In genomic region chr11:119316729-119317591, GRCh38 we compare ENCODE assay signal across 8 cellular contexts. TPM values are rescaled to one million over a fixed set of nuclear protein-coding genes. Genes with fewer than 3 reads are reported as not detected.
DNase-seq lines count a peak whose midpoint lies in the region; ATAC-seq and TF ChIP-seq lines count a peak whose summit lies in the region.

MCAM (minus strand) TSS chr11:119317130; CDS start chr11:119317101, 29 bp downstream.

- no peak within 1 kb of the TSS for H3K9ac ChIP-seq in SU-DHL-6 (ENCODE audit: low read length)

- H3K36me3 Mint-ChIP-seq in GM23338 (ENCODE audit: low read depth) (peaks cover 3% of the 10 kb centered on the region; the same call in 1 of the 3 replicates), naive B cell (no peaks in the 10 kb centered on the region)

- H3K4me3 Mint-ChIP-seq in GM23338, result peak within 1 kb of the TSS; percentile 68
- peak within 1 kb of the TSS; percentile 54 to 85 (median 76) for H3K4me3 Mint-ChIP-seq in naive B cell

- TF ChIP-seq CTCF in GM23338 (conservative IDR thresholded peaks at IDR 0.05; ENCODE audit: low read depth in 2 of 2), result no peak
- TF ChIP-seq CTCF in SU-DHL-6 (IDR thresholded peaks at IDR 0.05; ENCODE audit: insufficient read depth, low read length, poor library complexity, severe bottlenecking), result no peak
- TF ChIP-seq CTCF in esophagus squamous epithelium (IDR thresholded peaks at IDR 0.05), result no peak

- H3K27me3 ChIP-seq in GM23338 (ENCODE audit: insufficient read depth) (peaks cover 42% of the 10 kb centered on the region), SU-DHL-6 (ENCODE audit: low read length) (no peaks in the 10 kb centered on the region), esophagus squamous epithelium (peaks cover 0 to 47% (median 3%) of the 10 kb centered on the region in 4 donors)

- H3K27ac Mint-ChIP-seq in GM23338 (no peak within 1 kb of the TSS), naive B cell (no peak within 1 kb of the TSS)

- WGBS in esophagus squamous epithelium, 2 donors, result no CpG with 5 or more reads among the region's 74 CpGs

- H3F3A ChIP-seq in GM23338 (replicated peaks; ENCODE audit: low read depth) (peaks cover 18% of the 10 kb centered on the region), SU-DHL-6 (ENCODE audit: insufficient read depth) (no peaks in the 10 kb centered on the region)

- peaks cover 42% of the 10 kb centered on the region for H3K4me1 ChIP-seq in GM23338 (ENCODE audit: insufficient read depth)
- peaks cover 52 to 88% (median 62%) of the 10 kb centered on the region in 3 donors for H3K4me1 ChIP-seq in esophagus squamous epithelium

- ATAC-seq in GM23338, result peak; percentile 6
- ATAC-seq in naive B cell (ENCODE audit: low read depth in 2 of 2), result no peak
- no peak for ATAC-seq in HG03432 (IDR thresholded peaks at IDR 0.05; ENCODE audit: unreplicated experiment)
- no peak for ATAC-seq in GM21526 (IDR thresholded peaks at IDR 0.05; ENCODE audit: low FRiP score, unreplicated experiment)

- H3K9me3 Mint-ChIP-seq in GM23338 (no peaks in the 10 kb centered on the region), naive B cell (no peaks in the 10 kb centered on the region)

- H3K79me2 ChIP-seq in GM23338 (replicated peaks; ENCODE audit: insufficient read depth) (no peaks in the 10 kb centered on the region), SU-DHL-6 (ENCODE audit: insufficient read depth, low read length) (no peaks in the 10 kb centered on the region)

- H3K36me3 ChIP-seq in GM23338 (ENCODE audit: insufficient read depth) (no peaks in the 10 kb centered on the region), SU-DHL-6 (ENCODE audit: low read length) (no peaks in the 10 kb centered on the region), esophagus squamous epithelium (peaks cover 0 to 10% (median 4%) of the 10 kb centered on the region in 3 donors)

- TF ChIP-seq POLR2A in esophagus squamous epithelium (IDR thresholded peaks at IDR 0.05), result peak in 2 of 4 donors; percentile 52 to 59

- peak within 1 kb of the TSS; percentile 72 for H2AFZ ChIP-seq in GM23338
- no peak within 1 kb of the TSS for H2AFZ ChIP-seq in SU-DHL-6 (ENCODE audit: low read depth, low read length, severe bottlenecking)

- H4K20me1 ChIP-seq in GM23338 (replicated peaks; ENCODE audit: insufficient read depth) (peaks cover 7% of the 10 kb centered on the region; the same call in 1 of the 2 replicates), SU-DHL-6 (ENCODE audit: low read depth, low read length) (no peaks in the 10 kb centered on the region)

- H3K4me3 ChIP-seq in GM23338 (peak within 1 kb of the TSS; percentile 86), SU-DHL-6 (ENCODE audit: insufficient read depth, low read length, poor library complexity, severe bottlenecking) (no peak within 1 kb of the TSS), esophagus squamous epithelium (peak within 1 kb of the TSS; percentile 48 to 82 (median 56))

- intact Hi-C loops in esophagus squamous epithelium (cut with DNase I), result no loop called here

- DNase-seq in ACHN (peak; percentile 39), GM23338 (ENCODE audit: low spot score) (peak; percentile 66), esophagus squamous epithelium (lab: John Stamatoyannopoulos, UW) (no peak), naive B cell (no peak), NCI-H226 (no peak)

- H3K27me3 Mint-ChIP-seq in GM23338 (ENCODE audit: insufficient read depth, low read depth, poor library complexity), result peaks cover 58% of the 10 kb centered on the region
- H3K27me3 Mint-ChIP-seq in naive B cell, result peaks cover 12 to 52% (median 40%) of the 10 kb centered on the region in 3 donors

- no peaks in the 10 kb centered on the region for H3K9me3 ChIP-seq in SU-DHL-6 (ENCODE audit: insufficient read depth, low read length)
- no peaks in the 10 kb centered on the region for H3K9me3 ChIP-seq in esophagus squamous epithelium

- H3K27ac ChIP-seq in GM23338 (ENCODE audit: low read depth), result no peak within 1 kb of the TSS
- H3K27ac ChIP-seq in SU-DHL-6 (ENCODE audit: low read depth, low read length), result no peak within 1 kb of the TSS
- peak within 1 kb of the TSS; percentile 81 to 94 (median 90) for H3K27ac ChIP-seq in esophagus squamous epithelium

- H3K9me2 ChIP-seq in GM23338 (ENCODE audit: insufficient read depth) (no peaks in the 10 kb centered on the region), SU-DHL-6 (replicated peaks; ENCODE audit: insufficient read depth, low read length) (no peaks in the 10 kb centered on the region)

- in situ Hi-C loops in ACHN (cut with HindIII; ENCODE audit: low pct_ligation_motif_present, low pct_unique_long_range_greater_than_20kb, low sequenced_read_pairs), result no loop called here

- peak within 1 kb of the TSS; percentile 98 for H3K4me2 ChIP-seq in GM23338
- H3K4me2 ChIP-seq in SU-DHL-6 (ENCODE audit: low read depth, low read length, poor library complexity, severe bottlenecking), result peak within 1 kb of the TSS; percentile 47

- H3K4me1 Mint-ChIP-seq in GM23338 (peaks cover 31% of the 10 kb centered on the region), naive B cell (peaks cover 29 to 45% (median 34%) of the 10 kb centered on the region in 3 donors)

TF ChIP-seq in GM23338, 12 proteins besides CTCF, POLR2A, EP300 and RAD21 (continues in another document):
- TF ChIP-seq ZNF331 (CRISPR knock-in tag; IDR thresholded peaks at IDR 0.05; ENCODE audit: low read depth) (no peak), CREB1 (CRISPR knock-in tag; IDR thresholded peaks at IDR 0.05; ENCODE audit: low read depth) (0 out of 2 replicates have a peak, but pooled peaks have one; percentile 39), EZH2phosphoT487 (IDR thresholded peaks at IDR 0.05; ENCODE audit: unreplicated experiment) (no peak), STAT1 (IDR thresholded peaks at IDR 0.05; ENCODE audit: unreplicated experiment) (no peak), EZH2 (IDR thresholded peaks at IDR 0.05; ENCODE audit: low read depth, unreplicated experiment) (no peak), ETS1 (IDR thresholded peaks at IDR 0.05) (no peak), NANOG (IDR thresholded peaks at IDR 0.05; ENCODE audit: borderline replicate concordance) (no peak), JUNB (IDR thresholded peaks at IDR 0.05; ENCODE audit: unreplicated experiment) (no peak)
- TF ChIP-seq, protein P1, sequence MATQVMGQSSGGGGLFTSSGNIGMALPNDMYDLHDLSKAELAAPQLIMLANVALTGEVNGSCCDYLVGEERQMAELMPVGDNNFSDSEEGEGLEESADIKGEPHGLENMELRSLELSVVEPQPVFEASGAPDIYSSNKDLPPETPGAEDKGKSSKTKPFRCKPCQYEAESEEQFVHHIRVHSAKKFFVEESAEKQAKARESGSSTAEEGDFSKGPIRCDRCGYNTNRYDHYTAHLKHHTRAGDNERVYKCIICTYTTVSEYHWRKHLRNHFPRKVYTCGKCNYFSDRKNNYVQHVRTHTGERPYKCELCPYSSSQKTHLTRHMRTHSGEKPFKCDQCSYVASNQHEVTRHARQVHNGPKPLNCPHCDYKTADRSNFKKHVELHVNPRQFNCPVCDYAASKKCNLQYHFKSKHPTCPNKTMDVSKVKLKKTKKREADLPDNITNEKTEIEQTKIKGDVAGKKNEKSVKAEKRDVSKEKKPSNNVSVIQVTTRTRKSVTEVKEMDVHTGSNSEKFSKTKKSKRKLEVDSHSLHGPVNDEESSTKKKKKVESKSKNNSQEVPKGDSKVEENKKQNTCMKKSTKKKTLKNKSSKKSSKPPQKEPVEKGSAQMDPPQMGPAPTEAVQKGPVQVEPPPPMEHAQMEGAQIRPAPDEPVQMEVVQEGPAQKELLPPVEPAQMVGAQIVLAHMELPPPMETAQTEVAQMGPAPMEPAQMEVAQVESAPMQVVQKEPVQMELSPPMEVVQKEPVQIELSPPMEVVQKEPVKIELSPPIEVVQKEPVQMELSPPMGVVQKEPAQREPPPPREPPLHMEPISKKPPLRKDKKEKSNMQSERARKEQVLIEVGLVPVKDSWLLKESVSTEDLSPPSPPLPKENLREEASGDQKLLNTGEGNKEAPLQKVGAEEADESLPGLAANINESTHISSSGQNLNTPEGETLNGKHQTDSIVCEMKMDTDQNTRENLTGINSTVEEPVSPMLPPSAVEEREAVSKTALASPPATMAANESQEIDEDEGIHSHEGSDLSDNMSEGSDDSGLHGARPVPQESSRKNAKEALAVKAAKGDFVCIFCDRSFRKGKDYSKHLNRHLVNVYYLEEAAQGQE (IDR thresholded peaks at IDR 0.05; ENCODE audit: unreplicated experiment), result no peak

RNA-seq across cellular contexts. Expression of gene MCAM, which starts in this region (rescaled TPM):
- total RNA-seq in GM23338 (2014; rRNA removed; shearing (Covaris generic)), result 79.5 and 139 TPM in 2 replicates
- polyA plus RNA-seq in GM23338 (2016; fragmentation: Nextera tagmentation; extraction: Ambion mirVana) (7.8 and 8.9 TPM in 2 replicates), naive B cell (ENCODE audit: low read depth in 6 of 6) (not detected)
- total RNA-seq in esophagus squamous epithelium, result 100 to 1,000 TPM in 2 of 4 donors, 10 to 100 TPM in 2; 20.8 to 169 (median 80.9) TPM

Comparison
In these comparisons a context has a peak if more than half of its experiments do, and no peak if none do; other contexts are left out.
1. DNase-seq: peak in ACHN (single experiment) and GM23338 (single experiment); none in esophagus squamous epithelium (single experiment), naive B cell (single experiment) and NCI-H226 (single experiment).
2. H3K27ac ChIP-seq: peak in esophagus squamous epithelium (4 of 4); none in GM23338 (single experiment) and SU-DHL-6 (single experiment).